Comparison of ENCODE assay signal across 9 cellular contexts in genomic region chr3:185282696-185283373, GRCh38. TPM values are rescaled to one million over a fixed set of nuclear protein-coding genes. Genes with fewer than 3 reads are reported as not detected.
DNase-seq lines count a peak whose midpoint lies in the region; ATAC-seq and TF ChIP-seq lines count a peak whose summit lies in the region.
"Had no signal": no experiment of that assay in that cellular context is flagged by ENCODE, and none has a peak within 500 bp of the region (broad histone marks: within the 10 kb centered on the region; RNA-seq: fewer than 3 reads in every experiment).

No MANE protein-coding gene starts in this region.

- peaks cover 30% of the 10 kb centered on the region for H3K27me3 Mint-ChIP-seq in central memory CD8-positive, alpha-beta T cell

- DNase-seq in 8988T, result peak; percentile 84
- DNase-seq in NCI-H2227 treated with DMSO at 0.1 percent for 48 hours (lab: John Stamatoyannopoulos, UW), result peak; percentile 94
- peak; percentile 83 for DNase-seq in activated CD4-positive, CD25-positive, alpha-beta regulatory T cell treated with anti-CD3 and anti-CD28 coated beads, Interleukin-2, amount 50 U/mL, for 16 hours (ENCODE audit: low read depth, low spot score)
- DNase-seq in central memory CD8-positive, alpha-beta T cell (ENCODE audit: low spot score in 2 of 2), result peak; percentile 82 to 89
- peak; percentile 96 for DNase-seq in inferior parietal cortex (ENCODE audit: extremely low spot score)
- peak; percentile 45 for DNase-seq in smooth muscle cell (lab: John Stamatoyannopoulos, UW; ENCODE audit: unreplicated experiment)

- H3K4me3 ChIP-seq in smooth muscle cell, result peak overlapping the region; percentile 84
- H3K4me3 ChIP-seq: BLaER1 treated with 17β-estradiol and CSF1 and Interleukin-3, amounts not matched to agents 10 nM and 100 nM had no signal

- H3K4me2 ChIP-seq in smooth muscle cell, result peak overlapping the region; percentile 93
- H3K4me2 ChIP-seq: BLaER1 treated with 17β-estradiol and CSF1 and Interleukin-3, amounts not matched to agents 10 nM and 100 nM had no signal

- H3K36me3 Mint-ChIP-seq in central memory CD8-positive, alpha-beta T cell (ENCODE audit: insufficient read depth), result peaks cover 10% of the 10 kb centered on the region

- no peaks in the 10 kb centered on the region for H3F3A ChIP-seq in smooth muscle cell (ENCODE audit: low read depth)

- peak overlapping the region; percentile 83 for H3K9ac ChIP-seq in smooth muscle cell (ENCODE audit: low read depth)
- H3K9ac ChIP-seq: BLaER1 treated with 17β-estradiol and CSF1 and Interleukin-3, amounts not matched to agents 10 nM and 100 nM had no signal

- H3K27ac ChIP-seq in smooth muscle cell (ENCODE audit: low read depth), result peak overlapping the region; percentile 62
- H3K27ac ChIP-seq: BLaER1 treated with 17β-estradiol and CSF1 and Interleukin-3, amounts not matched to agents 10 nM and 100 nM had no signal

- no peak for TF ChIP-seq CTCF in smooth muscle cell (IDR thresholded peaks at IDR 0.05; ENCODE audit: borderline replicate concordance, insufficient read depth, poor library complexity, severe bottlenecking)

- no peaks in the 10 kb centered on the region for H3K27me3 ChIP-seq in smooth muscle cell (ENCODE audit: low read depth)
- H3K27me3 ChIP-seq: BLaER1 treated with 17β-estradiol and CSF1 and Interleukin-3, amounts not matched to agents 10 nM and 100 nM had no signal

- 4% methylated on average over 41 of the region's 41 CpGs for WGBS in smooth muscle cell (ENCODE audit: low lambda C conversion rate)

- H2AFZ ChIP-seq in smooth muscle cell (ENCODE audit: low read depth), result peak overlapping the region; percentile 100

- peaks cover 4% of the 10 kb centered on the region for H3K36me3 ChIP-seq in smooth muscle cell (ENCODE audit: low read depth)
- H3K36me3 ChIP-seq: BLaER1 treated with 17β-estradiol and CSF1 and Interleukin-3, amounts not matched to agents 10 nM and 100 nM had no signal

- H3K79me2 ChIP-seq in smooth muscle cell (ENCODE audit: low read depth), result peaks cover 13% of the 10 kb centered on the region

- H3K4me3 Mint-ChIP-seq in central memory CD8-positive, alpha-beta T cell, result peak overlapping the region; percentile 97

- H3K4me1 ChIP-seq in smooth muscle cell (ENCODE audit: low read depth), result peaks cover 10% of the 10 kb centered on the region

- H3K9me3 Mint-ChIP-seq in central memory CD8-positive, alpha-beta T cell, result no peaks in the 10 kb centered on the region

- H3K9me3 ChIP-seq in smooth muscle cell (replicated peaks; ENCODE audit: low read depth), result no peaks in the 10 kb centered on the region

- peak overlapping the region; percentile 96 for H3K27ac Mint-ChIP-seq in central memory CD8-positive, alpha-beta T cell (ENCODE audit: low read depth)

- ATAC-seq in GM18868 (IDR thresholded peaks at IDR 0.05; ENCODE audit: unreplicated experiment) (peak; percentile 100), HG03103 (IDR thresholded peaks at IDR 0.05; ENCODE audit: low read depth, unreplicated experiment) (peak; percentile 94)
- ATAC-seq in central memory CD8-positive, alpha-beta T cell (replicated peaks; ENCODE audit: extremely low read depth, poor library complexity, severe bottlenecking), result peak; percentile 97

- H4K20me1 ChIP-seq in smooth muscle cell (ENCODE audit: low read depth), result peaks cover 4% of the 10 kb centered on the region
- H4K20me1 ChIP-seq: BLaER1 treated with 17β-estradiol and CSF1 and Interleukin-3, amounts not matched to agents 10 nM and 100 nM had no signal

- peaks cover 18% of the 10 kb centered on the region for H3K4me1 Mint-ChIP-seq in central memory CD8-positive, alpha-beta T cell

RNA-seq across cellular contexts. Expression of gene EHHADH, which starts 29.0 kb away (rescaled TPM):
- total RNA-seq in smooth muscle cell, result 2.7 and 3.7 TPM in 2 replicates
- 1.5 and 2.9 TPM in 2 replicates for polyA plus RNA-seq in smooth muscle cell

Comparison
In these comparisons a context has a peak if more than half of its experiments do, and no peak if none do; other contexts are left out.
1. Peak in every context shown above with its lines: DNase-seq, ATAC-seq, H3K4me3 ChIP-seq and H3K27ac ChIP-seq.
2. DNase-seq: peak in every context shown above with its lines; median percentile 96 in inferior parietal cortex; 94 in NCI-H2227 treated with DMSO at 0.1 percent for 48 hours; 86 in central memory CD8-positive, alpha-beta T cell; 84 in 8988T; 83 in activated CD4-positive, CD25-positive, alpha-beta regulatory T cell treated with anti-CD3 and anti-CD28 coated beads, Interleukin-2, amount 50 U/mL, for 16 hours; 45 in smooth muscle cell.